8 cellular contexts compared by ENCODE assay signal in the genomic region with DNA sequence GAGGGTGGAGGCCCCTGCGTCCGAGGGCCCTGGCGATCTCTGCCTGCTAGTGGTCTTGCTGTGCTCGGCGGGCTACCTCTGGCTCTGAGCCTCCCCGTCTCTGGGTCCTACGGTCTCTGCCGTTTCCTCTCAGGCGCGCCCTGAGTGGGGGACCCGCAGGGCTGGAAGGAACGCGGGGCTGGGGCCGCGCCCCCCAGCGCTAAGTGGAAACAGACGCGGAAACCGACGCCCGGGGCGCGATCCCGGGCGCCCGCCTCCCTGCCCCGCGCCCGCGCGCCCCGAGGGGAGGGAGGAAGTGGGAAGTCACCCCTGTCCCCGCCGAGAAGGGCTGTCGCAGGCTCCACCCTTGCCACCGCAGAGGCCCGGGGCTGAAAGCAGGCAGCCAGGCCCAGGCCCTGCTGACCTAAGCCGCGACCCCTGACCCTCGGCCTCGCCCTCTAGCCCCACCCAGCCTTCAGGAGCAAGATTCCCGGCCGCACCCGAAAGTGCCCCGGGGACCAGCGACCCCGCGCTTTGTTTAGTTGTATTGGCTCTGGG. TPM values are rescaled to one million over a fixed set of nuclear protein-coding genes. Genes with fewer than 3 reads are reported as not detected.
DNase-seq lines count a peak whose midpoint lies in the region; ATAC-seq and TF ChIP-seq lines count a peak whose summit lies in the region.

No MANE protein-coding gene starts in this region.

- peak overlapping the region; percentile 96 for H3K4me3 Mint-ChIP-seq in T-helper 17 cell

- H3K27me3 Mint-ChIP-seq in T-helper 17 cell, result no peaks in the 10 kb centered on the region

- H3K4me1 Mint-ChIP-seq in T-helper 17 cell, result peaks cover 49% of the 10 kb centered on the region

- H3K4me1 ChIP-seq in ectodermal cell (ENCODE audit: control insufficient read depth, insufficient read depth, low read length), result peaks cover 59% of the 10 kb centered on the region
- peaks cover 32 to 47% of the 10 kb centered on the region in 2 experiments for H3K4me1 ChIP-seq in neutrophil (ENCODE audit: control insufficient read depth in 1 of 2, insufficient read depth in 1 of 2, low read depth in 1 of 2, low read length in 1 of 2)

- no peak for ATAC-seq in T-helper 17 cell

- TF ChIP-seq CTCF in neutrophil (IDR thresholded peaks at IDR 0.05) (no peak), WERI-Rb-1 (IDR thresholded peaks at IDR 0.05; ENCODE audit: low read depth, low read length) (no peak)

- WGBS in ectodermal cell, 2 experiments, result 15 to 16% methylated on average over 48 of the region's 48 CpGs

- no peaks in the 10 kb centered on the region for H3K36me3 ChIP-seq in ectodermal cell (ENCODE audit: control insufficient read depth, insufficient read depth, low read length)
- H3K36me3 ChIP-seq in neutrophil, result no peaks in the 10 kb centered on the region
- peaks cover 4% of the 10 kb centered on the region for H3K36me3 ChIP-seq in WERI-Rb-1

- peaks cover 41% of the 10 kb centered on the region for H3K27me3 ChIP-seq in ectodermal cell (ENCODE audit: control insufficient read depth, insufficient read depth, low read length, poor library complexity, severe bottlenecking)
- H3K27me3 ChIP-seq in neutrophil, result peaks cover 65% of the 10 kb centered on the region
- H3K27me3 ChIP-seq in WERI-Rb-1 (ENCODE audit: insufficient read depth, low read depth, severe bottlenecking), result no peaks in the 10 kb centered on the region

- peaks cover 2% of the 10 kb centered on the region for H3K36me3 Mint-ChIP-seq in T-helper 17 cell (ENCODE audit: low read depth)

- H3K27ac Mint-ChIP-seq in T-helper 17 cell, result peak overlapping the region; percentile 95

- peak; percentile 64 to 70 (median 66) for DNase-seq in T-helper 17 cell
- DNase-seq in HK-2 (ENCODE audit: unreplicated experiment), result no peak
- no peak for DNase-seq in middle frontal gyrus (ENCODE audit: extremely low spot score, low spot score)
- no peak for DNase-seq in WERI-Rb-1
- no peak for DNase-seq in NCI-H128 (lab: John Stamatoyannopoulos, UW; ENCODE audit: unreplicated experiment)

- H3K9me3 ChIP-seq in T-helper 17 cell (ENCODE audit: control insufficient read depth, low read length, poor library complexity, severe bottlenecking) (no peaks in the 10 kb centered on the region), ectodermal cell (ENCODE audit: control insufficient read depth, low read length) (no peaks in the 10 kb centered on the region), neutrophil (no peaks in the 10 kb centered on the region), WERI-Rb-1 (ENCODE audit: severe bottlenecking) (no peaks in the 10 kb centered on the region)

- peak overlapping the region; percentile 52 for H3K4me3 ChIP-seq in ectodermal cell (ENCODE audit: insufficient read depth, low read depth, low read length)
- H3K4me3 ChIP-seq in neutrophil (ENCODE audit: low read depth in 1 of 2, low read length in 1 of 2), result peak overlapping the region; percentile 58 to 63
- no peak overlapping the region for H3K4me3 ChIP-seq in WERI-Rb-1 (ENCODE audit: low read depth, low read length)

- peak; percentile 23 for TF ChIP-seq POLR2A in GM19099 (IDR thresholded peaks at IDR 0.05; ENCODE audit: extremely low read depth, insufficient read length, low read depth)

- H3K27ac ChIP-seq in ectodermal cell (ENCODE audit: insufficient read depth, low read depth, low read length, poor library complexity, severe bottlenecking), result no peak overlapping the region
- H3K27ac ChIP-seq in neutrophil, result peak overlapping the region; percentile 5
- no peak overlapping the region for H3K27ac ChIP-seq in WERI-Rb-1

RNA-seq across cellular contexts. Expression of gene CRIP1, which starts 0.8 kb away (rescaled TPM):
- total RNA-seq in T-helper 17 cell, result 100 to 1,000 TPM; 451 to 842 TPM
- polyA plus RNA-seq in ectodermal cell (2013, experiment 1 of 4), result 46.7 TPM
- polyA plus RNA-seq in ectodermal cell (2013, experiment 2 of 4), result 41.5 TPM
- polyA plus RNA-seq in ectodermal cell (2013, experiment 3 of 4), result 52.7 TPM
- polyA plus RNA-seq in ectodermal cell (2013, experiment 4 of 4), result 54.8 TPM

RNA-seq across cellular contexts. Expression of gene TEDC1, which starts 3.5 kb away (rescaled TPM):
- 100 to 1,000 TPM; 141 to 361 TPM for total RNA-seq in T-helper 17 cell
- polyA plus RNA-seq in ectodermal cell (2013, experiment 1 of 4), result 22.9 TPM
- 21.7 TPM for polyA plus RNA-seq in ectodermal cell (2013, experiment 2 of 4)
- polyA plus RNA-seq in ectodermal cell (2013, experiment 3 of 4), result 16.6 TPM
- polyA plus RNA-seq in ectodermal cell (2013, experiment 4 of 4), result 19.7 TPM

RNA-seq across cellular contexts. Expression of gene CRIP2, which starts 12.9 kb away (rescaled TPM):
- total RNA-seq in T-helper 17 cell, result 10 to 100 TPM; 51.6 to 58.8 TPM
- 11.8 TPM for polyA plus RNA-seq in ectodermal cell (2013, experiment 1 of 4)
- 14.1 TPM for polyA plus RNA-seq in ectodermal cell (2013, experiment 2 of 4)
- 14.0 TPM for polyA plus RNA-seq in ectodermal cell (2013, experiment 3 of 4)
- 16.4 TPM for polyA plus RNA-seq in ectodermal cell (2013, experiment 4 of 4)

RNA-seq across cellular contexts. Expression of gene TMEM121, which starts 38.9 kb away (rescaled TPM):
- 1 to 10 TPM in 1 of 2 donors, under 1 TPM in 1; 0.85 to 2.6 TPM for total RNA-seq in T-helper 17 cell
- polyA plus RNA-seq in ectodermal cell (2013, experiment 1 of 4), result 2.3 TPM
- polyA plus RNA-seq in ectodermal cell (2013, experiment 2 of 4), result 2.5 TPM
- polyA plus RNA-seq in ectodermal cell (2013, experiment 3 of 4), result 4.1 TPM
- 3.8 TPM for polyA plus RNA-seq in ectodermal cell (2013, experiment 4 of 4)

Comparison
In these comparisons a context has a peak if more than half of its experiments do, and no peak if none do; other contexts are left out.
1. DNase-seq: peak in T-helper 17 cell (3 of 3); none in HK-2 (single experiment), middle frontal gyrus (single experiment), WERI-Rb-1 (single experiment) and NCI-H128 (single experiment).